8 cellular contexts compared by ENCODE assay signal in genomic region chr17:38752930-38753506, GRCh38. TPM values are rescaled to one million over a fixed set of nuclear protein-coding genes. Genes with fewer than 3 reads are reported as not detected.
A peak's percentile ranks its signal among the peaks of the same experiment; 100 is the strongest.
DNase-seq lines count a peak whose midpoint lies in the region; ATAC-seq and TF ChIP-seq lines count a peak whose summit lies in the region.

No MANE protein-coding gene starts in this region.

- peak; percentile 3 for ATAC-seq in GM18909 (IDR thresholded peaks at IDR 0.05; ENCODE audit: poor library complexity, unreplicated experiment)
- ATAC-seq in naive B cell (ENCODE audit: low read depth in 2 of 2) = peak in 1 of 2 donors; percentile 1
- no peak for ATAC-seq in HG03457 (IDR thresholded peaks at IDR 0.05; ENCODE audit: unreplicated experiment)

- no peak for DNase-seq in HL-60 (ENCODE audit: low read depth in 1 of 2, low spot score in 1 of 2)
- no peak for DNase-seq in chondrocyte (ENCODE audit: low spot score)
- DNase-seq in naive B cell = no peak
- DNase-seq in effector CD4-positive, alpha-beta T cell = no peak
- no peak for DNase-seq in amygdala (lab: John Stamatoyannopoulos, UW)
- no peak for DNase-seq in NCI-H748 (lab: John Stamatoyannopoulos, UW; ENCODE audit: unreplicated experiment)

- H3K27ac ChIP-seq in HL-60 (replicated peaks) = peak overlapping the region; percentile 80

- peak overlapping the region; percentile 99 for H3K4me3 ChIP-seq in HL-60 (replicated peaks; ENCODE audit: insufficient read depth, low read length)

- H3K27me3 ChIP-seq in HL-60 (ENCODE audit: insufficient read depth, poor library complexity, severe bottlenecking) = peaks cover 26% of the 10 kb centered on the region

- H3K27ac Mint-ChIP-seq in chondrocyte (ENCODE audit: unreplicated experiment) (peak overlapping the region; percentile 95), naive B cell (peak overlapping the region; percentile 94 to 99 (median 98))

- TF ChIP-seq CTCF in HL-60 (IDR thresholded peaks at IDR 0.05; ENCODE audit: insufficient read depth, low read length) (no peak), chondrocyte (IDR thresholded peaks at IDR 0.05) (no peak)

- H3K27me3 Mint-ChIP-seq in chondrocyte (ENCODE audit: low read depth) (no peaks in the 10 kb centered on the region), naive B cell (peaks cover 14 to 20% (median 20%) of the 10 kb centered on the region in 3 donors)

- peaks cover 39% of the 10 kb centered on the region for H3K4me1 Mint-ChIP-seq in chondrocyte (ENCODE audit: low read depth)
- peaks cover 33 to 63% (median 49%) of the 10 kb centered on the region in 3 donors for H3K4me1 Mint-ChIP-seq in naive B cell

- H3K4me3 Mint-ChIP-seq in chondrocyte (ENCODE audit: unreplicated experiment) = peak overlapping the region; percentile 93
- H3K4me3 Mint-ChIP-seq in naive B cell = peak overlapping the region; percentile 89 to 100 (median 98)

- peaks cover 3% of the 10 kb centered on the region for H3K36me3 Mint-ChIP-seq in chondrocyte (ENCODE audit: low read depth)
- peaks cover 4 to 8% of the 10 kb centered on the region in 2 donors for H3K36me3 Mint-ChIP-seq in naive B cell

- H3K9me3 Mint-ChIP-seq in chondrocyte (ENCODE audit: low read depth) (no peaks in the 10 kb centered on the region), naive B cell (peaks cover 0 to 4% (median 0%) of the 10 kb centered on the region in 7 donors)

RNA-seq across cellular contexts. Expression of gene PSMB3, which starts 0.5 kb away (rescaled TPM):
- total RNA-seq in chondrocyte = 118 to 156 TPM (median 120 TPM) in 3 replicates
- 100 to 1,000 TPM; 326 to 642 (median 411) TPM for polyA plus RNA-seq in naive B cell (ENCODE audit: low read depth in 6 of 6)

RNA-seq across cellular contexts. Expression of gene PCGF2, which starts 4.9 kb away (rescaled TPM):
- 50.7 to 56.1 TPM (median 55.2 TPM) in 3 replicates for total RNA-seq in chondrocyte
- polyA plus RNA-seq in naive B cell (ENCODE audit: low read depth in 6 of 6) = not detected

RNA-seq across cellular contexts. Expression of gene CISD3, which starts 22.9 kb away (rescaled TPM):
- 17.2 to 18.4 TPM (median 17.9 TPM) in 3 replicates for total RNA-seq in chondrocyte
- polyA plus RNA-seq in naive B cell (ENCODE audit: low read depth in 6 of 6) = 10 to 100 TPM; 19.1 to 31.5 (median 21.2) TPM

RNA-seq across cellular contexts. Expression of gene PIP4K2B, which starts 46.3 kb away (rescaled TPM):
- total RNA-seq in chondrocyte = 55.5 to 66.8 TPM (median 58.7 TPM) in 3 replicates
- 10 to 100 TPM; 10.1 to 14.5 (median 11.8) TPM for polyA plus RNA-seq in naive B cell (ENCODE audit: low read depth in 6 of 6)

RNA-seq across cellular contexts. Expression of gene MLLT6, which starts 47.9 kb away (rescaled TPM):
- 44.9 to 64.2 TPM (median 50.0 TPM) in 3 replicates for total RNA-seq in chondrocyte
- polyA plus RNA-seq in naive B cell (ENCODE audit: low read depth in 6 of 6) = 1 to 10 TPM; 1.7 to 9.0 (median 4.7) TPM
